In the genomic region with DNA sequence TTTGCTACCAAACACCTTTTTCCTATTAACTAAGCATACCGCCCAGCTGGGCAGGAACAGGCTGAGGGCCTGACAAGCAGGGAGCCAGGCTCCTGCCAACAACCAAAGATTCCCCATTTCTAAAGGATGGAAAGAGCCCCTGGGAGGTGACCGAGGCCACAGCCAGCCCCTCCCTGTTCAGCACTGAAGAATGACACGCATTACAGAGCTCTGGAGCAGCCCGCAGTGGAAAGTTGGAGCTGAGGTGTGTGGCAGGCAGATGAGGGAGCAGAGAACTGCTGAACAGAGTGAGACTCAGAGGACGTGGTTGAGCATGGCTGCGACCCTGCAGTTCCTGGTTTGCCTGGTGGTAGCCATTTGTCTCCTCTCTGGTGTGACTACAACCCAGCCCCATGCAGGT, we compare ENCODE assay signal across 1 cellular context.
TF ChIP-seq lines count a peak whose summit lies in the region.

TSS of gene FAM180B (plus strand) at position 223 of the 400 bp plus-strand sequence. CDS start at position 314, 91 bp downstream.

TF ChIP-seq in H1, 55 proteins besides CTCF, POLR2A, EP300 and RAD21 (continued from another document):
- TF ChIP-seq, protein P1, sequence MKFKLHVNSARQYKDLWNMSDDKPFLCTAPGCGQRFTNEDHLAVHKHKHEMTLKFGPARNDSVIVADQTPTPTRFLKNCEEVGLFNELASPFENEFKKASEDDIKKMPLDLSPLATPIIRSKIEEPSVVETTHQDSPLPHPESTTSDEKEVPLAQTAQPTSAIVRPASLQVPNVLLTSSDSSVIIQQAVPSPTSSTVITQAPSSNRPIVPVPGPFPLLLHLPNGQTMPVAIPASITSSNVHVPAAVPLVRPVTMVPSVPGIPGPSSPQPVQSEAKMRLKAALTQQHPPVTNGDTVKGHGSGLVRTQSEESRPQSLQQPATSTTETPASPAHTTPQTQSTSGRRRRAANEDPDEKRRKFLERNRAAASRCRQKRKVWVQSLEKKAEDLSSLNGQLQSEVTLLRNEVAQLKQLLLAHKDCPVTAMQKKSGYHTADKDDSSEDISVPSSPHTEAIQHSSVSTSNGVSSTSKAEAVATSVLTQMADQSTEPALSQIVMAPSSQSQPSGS (IDR thresholded peaks at IDR 0.05; ENCODE audit: low read length): no peak
- TF ChIP-seq NANOG (IDR thresholded peaks at IDR 0.05; ENCODE audit: insufficient read depth, low read depth, low read length, poor library complexity, severe bottlenecking) (no peak), FOSL1 (IDR thresholded peaks at IDR 0.05; ENCODE audit: insufficient read depth, low read depth, low read length) (no peak), SP2 (IDR thresholded peaks at IDR 0.05; ENCODE audit: low read length) (no peak), HDAC2 (IDR thresholded peaks at IDR 0.05; ENCODE audit: borderline replicate concordance in 1 of 2, low read depth in 2 of 2, low read length in 2 of 2) (no peak), TCF12 (IDR thresholded peaks at IDR 0.05; ENCODE audit: low read depth, low read length) (no peak), JUND (IDR thresholded peaks at IDR 0.05; ENCODE audit: low read length) (no peak), SRF (IDR thresholded peaks at IDR 0.05; ENCODE audit: low read depth, low read length) (no peak), SUZ12 (IDR thresholded peaks at IDR 0.05; ENCODE audit: low read length) (no peak)
- TF ChIP-seq, protein P2, sequence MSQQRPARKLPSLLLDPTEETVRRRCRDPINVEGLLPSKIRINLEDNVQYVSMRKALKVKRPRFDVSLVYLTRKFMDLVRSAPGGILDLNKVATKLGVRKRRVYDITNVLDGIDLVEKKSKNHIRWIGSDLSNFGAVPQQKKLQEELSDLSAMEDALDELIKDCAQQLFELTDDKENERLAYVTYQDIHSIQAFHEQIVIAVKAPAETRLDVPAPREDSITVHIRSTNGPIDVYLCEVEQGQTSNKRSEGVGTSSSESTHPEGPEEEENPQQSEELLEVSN (IDR thresholded peaks at IDR 0.05): no peak
